Comparison of ENCODE assay signal across 6 cellular contexts in the genomic region with DNA sequence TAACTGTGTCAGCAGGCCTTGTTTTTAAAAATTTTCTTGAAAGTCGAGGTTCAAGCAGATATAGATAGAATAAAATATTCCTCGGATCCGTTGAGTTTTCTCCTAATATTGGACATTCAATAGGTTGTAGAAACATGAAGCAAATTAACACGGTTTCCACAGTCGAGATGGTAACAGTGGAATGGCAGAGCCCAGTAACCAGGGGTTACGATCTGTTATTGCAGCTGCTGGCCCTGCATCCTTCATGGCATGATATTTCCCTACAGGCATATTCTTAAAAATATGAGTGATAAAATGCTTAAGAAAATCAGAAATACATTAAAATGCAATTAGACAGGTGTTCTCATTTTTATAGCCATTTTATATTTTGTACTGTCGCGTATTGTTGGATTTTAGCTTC.
"Had no signal": no experiment of that assay in that cellular context is flagged by ENCODE, and none has a peak within 500 bp of the region (broad histone marks: within the 10 kb centered on the region; RNA-seq: fewer than 3 reads in every experiment).

No MANE protein-coding gene starts in this region.

- H3K9ac ChIP-seq: GM23248 had no signal

- H2AFZ ChIP-seq: GM23248 had no signal

- H3K36me3 ChIP-seq: HAP-1 had no signal

- H3K4me3 ChIP-seq: GM23248, HAP-1 had no signal

- DNase-seq: GM23248, GOT3, H7, HFFc6 had no signal

- H3K27ac ChIP-seq: GM23248, HL-60 had no signal

- H3K9me3 ChIP-seq: HAP-1 had no signal
